ENCODE assay signal across 9 cellular contexts in the genomic region with DNA sequence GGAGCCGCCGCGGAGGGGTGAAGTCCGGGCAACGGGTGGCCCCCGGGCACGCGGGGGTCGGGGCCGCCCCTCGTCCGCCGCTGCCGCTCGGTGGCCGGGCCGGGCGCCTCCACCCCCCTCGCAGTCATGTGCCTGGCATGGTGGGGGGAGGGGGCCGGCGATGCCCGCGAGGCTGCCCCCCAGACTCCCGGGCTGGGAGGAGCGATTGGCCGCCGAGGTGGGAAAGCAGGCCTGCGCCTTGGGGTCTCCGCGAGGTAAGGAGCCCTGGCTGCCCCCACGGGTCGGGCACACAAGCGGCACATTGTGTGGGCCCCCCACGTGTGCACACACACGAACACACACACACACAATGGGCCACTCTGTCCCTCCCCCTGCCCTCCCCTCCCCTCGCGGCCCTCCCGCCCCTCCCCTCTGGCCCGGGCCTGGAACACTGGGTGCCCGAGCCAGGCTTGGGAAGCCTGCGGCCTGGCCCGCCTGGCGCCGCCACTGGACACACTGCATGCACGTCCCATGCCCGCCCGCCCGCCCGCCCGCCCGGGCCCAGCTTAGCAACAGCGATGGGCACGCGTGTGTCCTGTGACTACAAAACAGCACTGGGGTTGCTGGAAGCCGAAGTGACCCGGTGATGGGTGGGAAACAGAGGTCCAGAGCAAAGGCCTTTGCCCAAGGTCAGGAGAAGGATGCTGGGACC. TPM values are rescaled to one million over a fixed set of nuclear protein-coding genes. Genes with fewer than 3 reads are reported as not detected.
A peak's percentile ranks its signal among the peaks of the same experiment; 100 is the strongest.
DNase-seq lines count a peak whose midpoint lies in the region; ATAC-seq and TF ChIP-seq lines count a peak whose summit lies in the region.
"Had no signal": no experiment of that assay in that cellular context is flagged by ENCODE, and none has a peak within 500 bp of the region (broad histone marks: within the 10 kb centered on the region; RNA-seq: fewer than 3 reads in every experiment).

No MANE protein-coding gene starts in this region.

- WGBS in esophagus squamous epithelium, 2 donors: 90% methylated on average over 2 of the region's 56 CpGs; no CpG with 5 or more reads in 1 of the 2 donors

- H3K27me3 ChIP-seq in Peyer's patch (no peaks in the 10 kb centered on the region), esophagus squamous epithelium (no peaks in the 10 kb centered on the region), neuron (ENCODE audit: insufficient read depth, low read length) (no peaks in the 10 kb centered on the region)

- no peak for ATAC-seq in HG02763 (IDR thresholded peaks at IDR 0.05; ENCODE audit: unreplicated experiment)

- no peak for TF ChIP-seq CTCF in AG09319 (IDR thresholded peaks at IDR 0.05; ENCODE audit: low read depth, low read length)
- no peak for TF ChIP-seq CTCF in Peyer's patch (IDR thresholded peaks at IDR 0.05)
- no peak for TF ChIP-seq CTCF in esophagus squamous epithelium (IDR thresholded peaks at IDR 0.05)

- H3K9me3 ChIP-seq in Peyer's patch (no peaks in the 10 kb centered on the region), esophagus squamous epithelium (no peaks in the 10 kb centered on the region), neuron (ENCODE audit: low read length) (no peaks in the 10 kb centered on the region)

- peak overlapping the region in 2 of 4 donors; percentile 43 to 65 for H3K27ac ChIP-seq in Peyer's patch
- H3K27ac ChIP-seq in esophagus squamous epithelium: peak overlapping the region; percentile 53 to 82 (median 77)
- H3K27ac ChIP-seq: HL-60 had no signal

- peak overlapping the region; percentile 30 to 60 (median 48) for H3K4me3 ChIP-seq in Peyer's patch
- H3K4me3 ChIP-seq in esophagus squamous epithelium: peak overlapping the region; percentile 37 to 66 (median 50)
- peak overlapping the region; percentile 69 for H3K4me3 ChIP-seq in neuron (ENCODE audit: low read length)

- DNase-seq in AG09319 (ENCODE audit: extremely low read depth, low read depth) (peak; percentile 10), Peyer's patch (peak in 1 of 3 donors; percentile 43), esophagus squamous epithelium (lab: John Stamatoyannopoulos, UW) (no peak), SHP77 (lab: John Stamatoyannopoulos, UW) (no peak), retina (no peak)
- DNase-seq in stimulated activated CD4-positive, alpha-beta T cell treated with anti-CD3 and anti-CD28 coated beads, Interleukin-4, amount 100 ng/mL, for 1 hour: no peak

- TF ChIP-seq POLR2A in Peyer's patch (IDR thresholded peaks at IDR 0.05) (no peak), esophagus squamous epithelium (IDR thresholded peaks at IDR 0.05) (no peak)

- H2AFZ ChIP-seq in neuron (ENCODE audit: low read depth, low read length): no peak overlapping the region

- H3K36me3 ChIP-seq in Peyer's patch (no peaks in the 10 kb centered on the region), esophagus squamous epithelium (no peaks in the 10 kb centered on the region), neuron (ENCODE audit: insufficient read depth, low read length) (peaks cover 20% of the 10 kb centered on the region)

- peaks cover 0 to 6% (median 0%) of the 10 kb centered on the region in 4 donors for H3K4me1 ChIP-seq in Peyer's patch
- peaks cover 5 to 62% (median 8%) of the 10 kb centered on the region in 3 donors for H3K4me1 ChIP-seq in esophagus squamous epithelium
- H3K4me1 ChIP-seq in neuron (ENCODE audit: insufficient read depth, low read length): peaks cover 43% of the 10 kb centered on the region

- intact Hi-C loops in esophagus squamous epithelium (cut with DNase I): no loop called here

RNA-seq across cellular contexts. Expression of a gene that starts 1.3 kb away (rescaled TPM):
- total RNA-seq in Peyer's patch (100 to 1,000 TPM in 3 of 4 donors, 10 to 100 TPM in 1; 36.3 to 562 (median 146) TPM), esophagus squamous epithelium (10 to 100 TPM; 19.5 to 36.2 (median 25.4) TPM)

RNA-seq across cellular contexts. Expression of a gene that starts 15.4 kb away (rescaled TPM):
- total RNA-seq in Peyer's patch: 10 to 100 TPM in 1 of 4 donors, 1 to 10 TPM in 2, not detected in 1; 2.0 to 44.8 (median 6.1) TPM
- total RNA-seq in esophagus squamous epithelium: 1 to 10 TPM in 2 of 4 donors, under 1 TPM in 1, not detected in 1; 0.82 to 5.7 (median 1.5) TPM

RNA-seq across cellular contexts. Expression of a gene that starts 35.1 kb away (rescaled TPM):
- total RNA-seq in Peyer's patch (100 to 1,000 TPM in 2 of 4 donors, 10 to 100 TPM in 2; 45.4 to 148 (median 101) TPM), esophagus squamous epithelium (100 to 1,000 TPM in 3 of 4 donors, 10 to 100 TPM in 1; 99.2 to 180 (median 142) TPM)

RNA-seq across cellular contexts. Expression of a gene that starts 35.6 kb away (rescaled TPM):
- total RNA-seq in Peyer's patch: 10 to 100 TPM; 14.9 to 94.2 (median 68.0) TPM
- total RNA-seq in esophagus squamous epithelium: 1 to 10 TPM; 1.8 to 5.0 (median 3.5) TPM

RNA-seq across cellular contexts. Expression of a gene that starts 42.0 kb away (rescaled TPM):
- total RNA-seq in Peyer's patch: not detected
- total RNA-seq in esophagus squamous epithelium: 1 to 10 TPM in 2 of 4 donors, under 1 TPM in 2; 0.38 to 4.0 (median 1.3) TPM
